In genomic region chrY:19075471-19076253, GRCh38 we compare ENCODE assay signal across 8 cellular contexts.
DNase-seq lines count a peak whose midpoint lies in the region; ATAC-seq and TF ChIP-seq lines count a peak whose summit lies in the region.

No MANE protein-coding gene starts in this region.

- H3K27me3 Mint-ChIP-seq in activated B cell treated with CpG ODN at 0.5 μM for 24 hours = peaks cover 3% of the 10 kb centered on the region
- H3K27me3 Mint-ChIP-seq in stimulated activated memory B cell treated with anti-CD40 and anti-IgM and Interleukin-4, amounts not matched to agents 10 μg/mL and 1 μg/mL and 100 μg/mL, for 72 hours = peaks cover 8% of the 10 kb centered on the region

- TF ChIP-seq CTCF in activated B cell treated with CpG ODN at 0.5 μM for 24 hours (IDR thresholded peaks at IDR 0.05) (no peak), heart left ventricle (IDR thresholded peaks at IDR 0.05) (no peak), A673 (conservative IDR thresholded peaks at IDR 0.05; ENCODE audit: low read depth, low read length) (no peak)

- peak overlapping the region; percentile 79 for H3K4me3 Mint-ChIP-seq in activated B cell treated with CpG ODN at 0.5 μM for 24 hours
- peak overlapping the region; percentile 55 for H3K4me3 Mint-ChIP-seq in stimulated activated memory B cell treated with anti-CD40 and anti-IgM and Interleukin-4, amounts not matched to agents 10 μg/mL and 1 μg/mL and 100 μg/mL, for 72 hours

- H3K27me3 ChIP-seq in heart left ventricle = no peaks in the 10 kb centered on the region
- no peaks in the 10 kb centered on the region for H3K27me3 ChIP-seq in A673 (replicated peaks; ENCODE audit: insufficient read depth, low read depth, low read length, poor library complexity)

- no TSS peak for BruUV-seq in A673 (replicated peaks; lab: Mats Ljungman, UMichigan)

- 2% methylated on average over 28 of the region's 28 CpGs; no CpG with 5 or more reads in 2 of the 4 donors for WGBS in heart left ventricle, 4 donors

- no peak overlapping the region for H3K27ac Mint-ChIP-seq in activated B cell treated with CpG ODN at 0.5 μM for 24 hours
- H3K27ac Mint-ChIP-seq in stimulated activated memory B cell treated with anti-CD40 and anti-IgM and Interleukin-4, amounts not matched to agents 10 μg/mL and 1 μg/mL and 100 μg/mL, for 72 hours = no peak overlapping the region

- CTCF ChIA-PET in activated B cell treated with CpG ODN at 0.5 μM for 24 hours (lab: Charles Lee) = no interaction called here
- CTCF ChIA-PET in A673 (lab: Charles Lee) = no interaction called here

- H3K4me3 ChIP-seq in heart left ventricle (peak overlapping the region in 7 of 12 donors; percentile 64 to 86 (median 76)), A673 (ENCODE audit: low read depth, low read length, poor library complexity, severe bottlenecking) (no peak overlapping the region)

- peaks cover 0 to 5% (median 0%) of the 10 kb centered on the region in 12 donors for H3K4me1 ChIP-seq in heart left ventricle
- H3K4me1 ChIP-seq in A673 (ENCODE audit: insufficient read depth, low read length, poor library complexity, severe bottlenecking) = no peaks in the 10 kb centered on the region

- intact Hi-C loops in activated B cell treated with CpG ODN at 0.5 μM for 24 hours (cut with micrococcal nuclease) (no loop called here), heart left ventricle (cut with DNase I) (loop anchor here in 1 of 10 donors (10.0 kb wide), 1 partner anchor 61 kb away; no protein-coding TSS in a partner anchor), A673 (cut with micrococcal nuclease; ENCODE audit: unreplicated experiment) (no loop called here)

- H3K36me3 ChIP-seq in heart left ventricle = no peaks in the 10 kb centered on the region
- no peaks in the 10 kb centered on the region for H3K36me3 ChIP-seq in A673 (ENCODE audit: insufficient read depth, low read length, poor library complexity, severe bottlenecking)

- DNase-seq in activated B cell treated with CpG ODN at 0.5 μM for 24 hours (peak; percentile 14), heart left ventricle (peak in 3 of 5 donors; percentile 79 to 86 (median 83)), A673 (ENCODE audit: low spot score) (no peak)

- H3K27ac ChIP-seq in heart left ventricle (peak overlapping the region in 7 of 12 donors; percentile 66 to 89 (median 83)), A673 (ENCODE audit: low read depth, low read length, poor library complexity, severe bottlenecking) (no peak overlapping the region)

- H3K4me1 Mint-ChIP-seq in activated B cell treated with CpG ODN at 0.5 μM for 24 hours = peaks cover 9% of the 10 kb centered on the region
- H3K4me1 Mint-ChIP-seq in stimulated activated memory B cell treated with anti-CD40 and anti-IgM and Interleukin-4, amounts not matched to agents 10 μg/mL and 1 μg/mL and 100 μg/mL, for 72 hours = no peaks in the 10 kb centered on the region

- no peaks in the 10 kb centered on the region for H3K36me3 Mint-ChIP-seq in activated B cell treated with CpG ODN at 0.5 μM for 24 hours (ENCODE audit: low read depth)
- H3K36me3 Mint-ChIP-seq in stimulated activated memory B cell treated with anti-CD40 and anti-IgM and Interleukin-4, amounts not matched to agents 10 μg/mL and 1 μg/mL and 100 μg/mL, for 72 hours = no peaks in the 10 kb centered on the region

- ATAC-seq in HG02759 (IDR thresholded peaks at IDR 0.05; ENCODE audit: unreplicated experiment) (peak; percentile 52), activated B cell treated with CpG ODN at 0.5 μM for 24 hours (ENCODE audit: low read depth) (peak; percentile 53), heart left ventricle (peak in 2 of 4 donors; percentile 82 to 88), GM21723 (IDR thresholded peaks at IDR 0.05; ENCODE audit: unreplicated experiment) (no peak), HG03039 (IDR thresholded peaks at IDR 0.05; ENCODE audit: unreplicated experiment) (no peak), HG02763 (IDR thresholded peaks at IDR 0.05; ENCODE audit: unreplicated experiment) (no peak)
- no peak for ATAC-seq in stimulated activated memory B cell treated with anti-CD40 and anti-IgM and Interleukin-4, amounts not matched to agents 10 μg/mL and 1 μg/mL and 100 μg/mL, for 72 hours

- no peaks in the 10 kb centered on the region for H3K9me3 Mint-ChIP-seq in activated B cell treated with CpG ODN at 0.5 μM for 24 hours
- H3K9me3 Mint-ChIP-seq in stimulated activated memory B cell treated with anti-CD40 and anti-IgM and Interleukin-4, amounts not matched to agents 10 μg/mL and 1 μg/mL and 100 μg/mL, for 72 hours = no peaks in the 10 kb centered on the region

- no peaks in the 10 kb centered on the region for H3K9me3 ChIP-seq in heart left ventricle
- H3K9me3 ChIP-seq in A673 (ENCODE audit: low read depth, low read length, poor library complexity, severe bottlenecking) = no peaks in the 10 kb centered on the region

- no peak for TF ChIP-seq POLR2A in heart left ventricle (IDR thresholded peaks at IDR 0.05)

- POLR2A ChIA-PET in activated B cell treated with CpG ODN at 0.5 μM for 24 hours (lab: Charles Lee) = no interaction called here
- POLR2A ChIA-PET in A673 (lab: Charles Lee; ENCODE audit: low non-redundant PET) = no interaction called here

Comparison
In these comparisons a context has a peak if more than half of its experiments do, and no peak if none do; other contexts are left out.
1. ATAC-seq: peak in HG02759 (single experiment) and activated B cell treated with CpG ODN at 0.5 μM for 24 hours (single experiment); none in stimulated activated memory B cell treated with anti-CD40 and anti-IgM and Interleukin-4, amounts not matched to agents 10 μg/mL and 1 μg/mL and 100 μg/mL, for 72 hours (single experiment), GM21723 (single experiment), HG03039 (single experiment) and HG02763 (single experiment).